In the genomic region with DNA sequence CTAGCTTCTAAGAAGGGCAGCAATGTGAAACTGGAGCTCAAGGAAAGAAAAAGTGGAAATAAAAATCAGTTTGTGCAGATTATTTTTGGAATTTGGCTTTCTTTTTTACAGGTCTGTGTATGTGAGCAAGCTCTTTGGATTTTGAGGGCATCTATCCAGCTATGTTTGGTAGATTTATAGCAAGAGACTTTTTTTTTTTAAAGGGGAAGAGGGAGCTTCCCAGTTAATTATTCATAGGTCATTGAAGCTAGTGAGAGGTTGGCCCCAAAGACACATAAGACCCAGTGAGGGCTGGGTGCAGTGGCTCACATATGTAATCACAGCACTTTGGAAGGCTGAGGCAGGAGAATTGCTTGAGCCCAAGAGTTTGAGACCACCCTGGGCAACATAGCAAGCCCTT, we compare ENCODE assay signal across 13 cellular contexts. TPM values are rescaled to one million over a fixed set of nuclear protein-coding genes. Genes with fewer than 3 reads are reported as not detected.
DNase-seq lines count a peak whose midpoint lies in the region; ATAC-seq and TF ChIP-seq lines count a peak whose summit lies in the region.
"Had no signal": no experiment of that assay in that cellular context is flagged by ENCODE, and none has a peak within 500 bp of the region (broad histone marks: within the 10 kb centered on the region; RNA-seq: fewer than 3 reads in every experiment).

No MANE protein-coding gene starts in this region.

- H3K4me1 Mint-ChIP-seq in HFFc6 (ENCODE audit: low read depth) (peaks cover 35% of the 10 kb centered on the region), endothelial cell (ENCODE audit: unreplicated experiment) (peaks cover 14% of the 10 kb centered on the region)
- H3K4me1 Mint-ChIP-seq in activated CD4-positive, alpha-beta T cell treated with anti-CD3 and anti-CD28 coated beads for 36 hours = no peaks in the 10 kb centered on the region

- no peak overlapping the region for H3K4me3 ChIP-seq in left lung

- peak overlapping the region; percentile 31 for H3K27ac ChIP-seq in VCaP
- no peak overlapping the region for H3K27ac ChIP-seq in left lung

- peak overlapping the region; percentile 67 for H3K4me3 Mint-ChIP-seq in HFFc6
- H3K4me3 Mint-ChIP-seq in endothelial cell (ENCODE audit: unreplicated experiment) = no peak overlapping the region
- no peak overlapping the region for H3K4me3 Mint-ChIP-seq in activated CD4-positive, alpha-beta T cell treated with anti-CD3 and anti-CD28 coated beads for 36 hours

- H3K36me3 ChIP-seq in left lung = no peaks in the 10 kb centered on the region

- no peaks in the 10 kb centered on the region for H3K9me3 ChIP-seq in left lung

- TF ChIP-seq CTCF in HFFc6 (IDR thresholded peaks at IDR 0.05) (no peak), VCaP (conservative IDR thresholded peaks at IDR 0.05) (no peak), left lung (IDR thresholded peaks at IDR 0.05) (no peak), endothelial cell (IDR thresholded peaks at IDR 0.05; ENCODE audit: unreplicated experiment) (no peak)

- peaks cover 0 to 2% of the 10 kb centered on the region in 2 donors for H3K4me1 ChIP-seq in left lung

- POLR2A ChIA-PET in activated CD4-positive, alpha-beta T cell treated with anti-CD3 and anti-CD28 coated beads for 36 hours (lab: Charles Lee) = interaction anchor here (0.6 kb wide), 1 partner anchor 80 kb away, joined by 3 read pairs; no protein-coding TSS in a partner anchor

- intact Hi-C loops in left lung (cut with DNase I) = no loop called here
- intact Hi-C loops in Right ventricle myocardium superior (cut with DNase I) = no loop called here
- intact Hi-C loops in activated CD4-positive, alpha-beta T cell treated with anti-CD3 and anti-CD28 coated beads for 36 hours (cut with DNase I, micrococcal nuclease) = no loop called here

- DNase-seq in AG08395 (ENCODE audit: low spot score) = peak; percentile 72
- DNase-seq in HFFc6 = peak; percentile 59
- DNase-seq in left lung = no peak
- DNase-seq in Right ventricle myocardium superior = no peak
- no peak for DNase-seq in iPS-NIHi11 (ENCODE audit: low spot score)
- no peak for DNase-seq in endothelial cell (ENCODE audit: low spot score)
- no peak for DNase-seq in activated CD4-positive, alpha-beta T cell treated with anti-CD3 and anti-CD28 coated beads for 36 hours
- DNase-seq: KBM-7, mesendoderm, NCI-H2227 treated with DMSO at 0.1 percent for 48 hours, SHP77 had no signal

- H3K27ac Mint-ChIP-seq in HFFc6 = peak overlapping the region; percentile 54; the same call in 1 of the 2 replicates
- no peak overlapping the region for H3K27ac Mint-ChIP-seq in endothelial cell (ENCODE audit: unreplicated experiment)
- no peak overlapping the region for H3K27ac Mint-ChIP-seq in activated CD4-positive, alpha-beta T cell treated with anti-CD3 and anti-CD28 coated beads for 36 hours

- H3K27me3 Mint-ChIP-seq in HFFc6 (ENCODE audit: insufficient read depth) (peaks cover 25% of the 10 kb centered on the region), endothelial cell (ENCODE audit: unreplicated experiment) (peaks cover 2% of the 10 kb centered on the region)
- H3K27me3 Mint-ChIP-seq in activated CD4-positive, alpha-beta T cell treated with anti-CD3 and anti-CD28 coated beads for 36 hours = no peaks in the 10 kb centered on the region

- H3K9me3 Mint-ChIP-seq in HFFc6 (no peaks in the 10 kb centered on the region), endothelial cell (ENCODE audit: unreplicated experiment) (peaks cover 3% of the 10 kb centered on the region)
- H3K9me3 Mint-ChIP-seq in activated CD4-positive, alpha-beta T cell treated with anti-CD3 and anti-CD28 coated beads for 36 hours (ENCODE audit: low read depth) = no peaks in the 10 kb centered on the region

- ATAC-seq in left lung (peak; percentile 55), Right ventricle myocardium superior (ENCODE audit: poor library complexity) (no peak)
- ATAC-seq in activated CD4-positive, alpha-beta T cell treated with anti-CD3 and anti-CD28 coated beads for 36 hours = no peak
- ATAC-seq: right cardiac atrium had no signal

- H3K36me3 Mint-ChIP-seq in HFFc6 (ENCODE audit: low read depth) (no peaks in the 10 kb centered on the region), endothelial cell (ENCODE audit: low read depth, unreplicated experiment) (no peaks in the 10 kb centered on the region)
- H3K36me3 Mint-ChIP-seq in activated CD4-positive, alpha-beta T cell treated with anti-CD3 and anti-CD28 coated beads for 36 hours (ENCODE audit: low read depth) = no peaks in the 10 kb centered on the region

- no peaks in the 10 kb centered on the region for H3K27me3 ChIP-seq in left lung

- CTCF ChIA-PET in activated CD4-positive, alpha-beta T cell treated with anti-CD3 and anti-CD28 coated beads for 36 hours (lab: Charles Lee) = no interaction called here

RNA-seq across cellular contexts. Expression of gene COLEC12, which starts 24.0 kb away (rescaled TPM):
- total RNA-seq in HFFc6 (2021; fragmentation: NEBNext Ultra II Directional; extraction: Animal tissue kit (Norgen Biotek cat#: 25700)) = under 1 TPM in 5 of 6 experiments, not detected in 1; 0.05 to 0.21 (median 0.15) TPM
- 10 to 100 TPM; 32.9 to 45.2 TPM for total RNA-seq in left lung
- 9.1 TPM for total RNA-seq in Right ventricle myocardium superior
- 157 TPM for total RNA-seq in endothelial cell (ENCODE audit: unreplicated experiment)
- total RNA-seq in activated CD4-positive, alpha-beta T cell treated with anti-CD3 and anti-CD28 coated beads for 36 hours = not detected

RNA-seq across cellular contexts. Expression of gene CETN1, which starts 55.7 kb away (rescaled TPM):
- not detected for total RNA-seq in HFFc6 (2021; fragmentation: NEBNext Ultra II Directional; extraction: Animal tissue kit (Norgen Biotek cat#: 25700))
- total RNA-seq in left lung (not detected), Right ventricle myocardium superior (not detected), endothelial cell (ENCODE audit: unreplicated experiment) (not detected)
- total RNA-seq in activated CD4-positive, alpha-beta T cell treated with anti-CD3 and anti-CD28 coated beads for 36 hours = not detected
- total RNA-seq: right cardiac atrium had no signal

Comparison
In these comparisons a context has a peak if more than half of its experiments do, and no peak if none do; other contexts are left out.
1. DNase-seq: peak in AG08395 (single experiment) and HFFc6 (single experiment); none in left lung (0 of 2), Right ventricle myocardium superior (single experiment), iPS-NIHi11 (single experiment), endothelial cell (single experiment) and activated CD4-positive, alpha-beta T cell treated with anti-CD3 and anti-CD28 coated beads for 36 hours (single experiment).